Comparison of ENCODE assay signal across 19 cellular contexts in the genomic region with DNA sequence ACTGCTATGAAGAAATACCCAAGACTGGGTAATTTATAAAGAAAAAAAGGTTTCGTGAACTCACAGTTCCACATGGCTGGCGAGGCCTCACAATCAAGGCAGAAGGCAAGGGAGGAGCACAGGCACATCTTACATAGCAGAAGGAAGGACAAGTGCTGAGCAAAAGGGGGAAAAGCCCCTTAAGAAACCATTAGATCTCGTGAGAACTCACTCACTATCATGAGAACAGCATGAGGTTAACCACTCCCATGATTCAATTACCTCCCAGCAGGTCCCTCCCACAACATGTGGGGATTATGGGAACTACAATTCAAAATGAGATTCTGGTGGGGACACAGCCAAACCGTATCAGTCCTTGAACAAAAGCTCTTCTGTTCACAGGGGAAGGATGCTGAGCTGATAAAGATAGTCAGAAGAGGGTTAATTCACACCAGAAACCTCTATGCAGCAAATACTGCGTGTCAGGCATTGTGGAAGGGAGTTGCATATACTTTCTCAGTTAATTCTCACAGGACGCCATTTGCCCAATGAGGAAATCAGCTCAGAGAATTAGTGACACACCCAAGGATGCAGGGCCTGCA.
DNase-seq lines count a peak whose midpoint lies in the region; FAIRE-seq and TF ChIP-seq lines count a peak whose summit lies in the region.
"Had no signal": no experiment of that assay in that cellular context is flagged by ENCODE, and none has a peak within 500 bp of the region (broad histone marks: within the 10 kb centered on the region; RNA-seq: fewer than 3 reads in every experiment).

No MANE protein-coding gene starts in this region.

- no peaks in the 10 kb centered on the region for H3K27me3 ChIP-seq in bronchial epithelial cell (ENCODE audit: control insufficient read depth, insufficient read depth, low read length)
- H3K27me3 ChIP-seq: BLaER1, SJCRH30 had no signal

- FAIRE-seq in bronchial epithelial cell (lab: Jason Lieb, UNC) = peak; percentile 82
- FAIRE-seq: D721Med, HTR-8/SVneo had no signal

- no peak overlapping the region for H3K4me3 ChIP-seq in bronchial epithelial cell (ENCODE audit: low read depth, low read length)
- H3K4me3 ChIP-seq: BLaER1, PC-9, SJCRH30 had no signal

- TF ChIP-seq CTCF in bronchial epithelial cell (IDR thresholded peaks at IDR 0.05; ENCODE audit: insufficient read depth, low read length, severe bottlenecking) = no peak

- H3K36me3 ChIP-seq in bronchial epithelial cell (ENCODE audit: control insufficient read depth, insufficient read depth, low read length) = no peaks in the 10 kb centered on the region
- H3K36me3 ChIP-seq: BLaER1, SJCRH30 had no signal

- peak; percentile 22 for DNase-seq in NCI-H82 (lab: John Stamatoyannopoulos, UW)
- no peak for DNase-seq in NCI-H82 treated with DMSO at 0.1 percent for 48 hours (lab: John Stamatoyannopoulos, UW; ENCODE audit: unreplicated experiment)
- peak; percentile 20 for DNase-seq in HT1080 (ENCODE audit: low read depth)
- DNase-seq in bronchial epithelial cell (ENCODE audit: low read depth) = no peak
- DNase-seq in activated T-cell treated with anti-CD3 and anti-CD28 coated beads for 4 hours = no peak
- no peak for DNase-seq in 8988T
- DNase-seq in retina = no peak
- DNase-seq: CD4-positive, CD25-positive, alpha-beta regulatory T cell; KBM-7; MV-4-11; NCI-H2029; NCI-H446; NCI-H524 treated with DMSO at 0.1 percent for 48 hours; NCI-H774; PC-9; SJCRH30 had no signal

Comparison
In these comparisons a context has a peak if more than half of its experiments do, and no peak if none do; other contexts are left out.
1. DNase-seq: peak in NCI-H82 (single experiment) and HT1080 (single experiment); none in NCI-H82 treated with DMSO at 0.1 percent for 48 hours (single experiment), bronchial epithelial cell (single experiment), activated T-cell treated with anti-CD3 and anti-CD28 coated beads for 4 hours (single experiment), 8988T (single experiment) and retina (single experiment).